8 cellular contexts compared by ENCODE assay signal in the genomic region with DNA sequence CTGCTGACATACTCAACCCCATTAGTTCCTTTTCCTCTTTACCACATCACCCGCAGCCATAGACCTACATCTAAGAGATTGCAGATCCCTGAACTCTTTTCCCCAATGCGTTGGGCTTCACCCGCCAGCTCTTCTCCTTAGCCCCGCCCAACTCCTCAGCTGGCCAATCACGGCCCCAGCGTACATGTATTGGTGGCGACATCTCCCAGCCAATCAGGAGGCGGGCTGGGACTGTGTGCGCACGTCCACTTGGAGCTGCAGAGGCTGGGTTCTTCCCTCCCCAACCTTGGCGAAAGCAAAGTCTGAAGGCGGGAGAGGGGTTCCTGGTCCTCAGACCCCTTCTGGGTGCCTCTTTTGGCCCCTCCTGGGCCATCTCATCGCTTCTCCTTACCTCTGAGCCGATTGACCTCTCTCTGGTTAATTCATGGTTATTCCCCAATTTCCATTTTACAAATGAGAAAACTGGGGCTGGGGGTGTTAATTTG. TPM values are rescaled to one million over a fixed set of nuclear protein-coding genes. Genes with fewer than 3 reads are reported as not detected.
DNase-seq lines count a peak whose midpoint lies in the region; ATAC-seq and TF ChIP-seq lines count a peak whose summit lies in the region.

No MANE protein-coding gene starts in this region.

- peak overlapping the region; percentile 91 for H3K27ac Mint-ChIP-seq in activated T-helper 1 cell treated with anti-CD3 and anti-CD28 coated beads, Interleukin-12 subunit alpha, Interleukin-12 subunit beta, Interleukin-2, Interleukin-4 antibody, amounts not matched to agents 30 ng/mL and 10 ng/mL and 1 ng/mL, durations not matched to agents 14 hours and 24 hours and 36 hours
- H3K27ac Mint-ChIP-seq in naive thymus-derived CD4-positive, alpha-beta T cell: peak overlapping the region; percentile 82 to 99 (median 92)
- peak overlapping the region; percentile 74 for H3K27ac Mint-ChIP-seq in stimulated activated memory B cell treated with anti-CD40 and anti-IgM and Interleukin-4, amounts not matched to agents 10 μg/mL and 1 μg/mL and 100 μg/mL, for 72 hours

- H3K36me3 Mint-ChIP-seq in activated T-helper 1 cell treated with anti-CD3 and anti-CD28 coated beads, Interleukin-12 subunit alpha, Interleukin-12 subunit beta, Interleukin-2, Interleukin-4 antibody, amounts not matched to agents 30 ng/mL and 10 ng/mL and 1 ng/mL, durations not matched to agents 14 hours and 24 hours and 36 hours (ENCODE audit: low read depth): peaks cover 9% of the 10 kb centered on the region
- H3K36me3 Mint-ChIP-seq in naive thymus-derived CD4-positive, alpha-beta T cell: peaks cover 0 to 5% (median 0%) of the 10 kb centered on the region in 5 donors
- H3K36me3 Mint-ChIP-seq in stimulated activated memory B cell treated with anti-CD40 and anti-IgM and Interleukin-4, amounts not matched to agents 10 μg/mL and 1 μg/mL and 100 μg/mL, for 72 hours: no peaks in the 10 kb centered on the region

- ATAC-seq in HG03060 (IDR thresholded peaks at IDR 0.05; ENCODE audit: low read depth, unreplicated experiment): peak; percentile 96
- ATAC-seq in naive thymus-derived CD4-positive, alpha-beta T cell: peak; percentile 100
- ATAC-seq in stimulated activated memory B cell treated with anti-CD40 and anti-IgM and Interleukin-4, amounts not matched to agents 10 μg/mL and 1 μg/mL and 100 μg/mL, for 72 hours: peak; percentile 100

- no peaks in the 10 kb centered on the region for H3K36me3 ChIP-seq in naive thymus-derived CD4-positive, alpha-beta T cell (ENCODE audit: control insufficient read depth in 2 of 3, insufficient read depth in 3 of 3, low read length in 3 of 3)

- peak overlapping the region; percentile 76 for H3K27ac ChIP-seq in naive thymus-derived CD4-positive, alpha-beta T cell (ENCODE audit: low read depth, low read length)

- no peak for TF ChIP-seq CTCF in fibroblast of mammary gland (conservative IDR thresholded peaks at IDR 0.05; ENCODE audit: control insufficient read depth, insufficient read depth, low read depth, low read length)

- intact Hi-C loops in activated T-helper 1 cell treated with anti-CD3 and anti-CD28 coated beads, Interleukin-12 subunit alpha, Interleukin-12 subunit beta, Interleukin-2, Interleukin-4 antibody, amounts not matched to agents 30 ng/mL and 10 ng/mL and 1 ng/mL, durations not matched to agents 14 hours and 24 hours and 36 hours (cut with micrococcal nuclease): loop anchor here (1.0 to 10.0 kb wide), 6 partner anchors 11 to 1154 kb away; a partner anchor contains a TSS
- intact Hi-C loops in naive thymus-derived CD4-positive, alpha-beta T cell (cut with micrococcal nuclease): loop anchor here (1.0 to 5.0 kb wide), 5 partner anchors 11 to 148 kb away; a partner anchor contains a TSS

- H3K27me3 ChIP-seq in naive thymus-derived CD4-positive, alpha-beta T cell (ENCODE audit: control insufficient read depth in 2 of 2, insufficient read depth in 2 of 2, low read length in 2 of 2): no peaks in the 10 kb centered on the region

- POLR2A ChIA-PET in naive thymus-derived CD4-positive, alpha-beta T cell (lab: Charles Lee): interaction anchor here (0.7 to 1.6 kb wide), 4 partner anchors 10 to 171 kb away, joined by 3 to 18 read pairs (median 3); a partner anchor contains a TSS

- H3K9me3 Mint-ChIP-seq in activated T-helper 1 cell treated with anti-CD3 and anti-CD28 coated beads, Interleukin-12 subunit alpha, Interleukin-12 subunit beta, Interleukin-2, Interleukin-4 antibody, amounts not matched to agents 30 ng/mL and 10 ng/mL and 1 ng/mL, durations not matched to agents 14 hours and 24 hours and 36 hours: no peaks in the 10 kb centered on the region
- H3K9me3 Mint-ChIP-seq in naive thymus-derived CD4-positive, alpha-beta T cell: peaks cover 0 to 1% (median 0%) of the 10 kb centered on the region in 11 donors
- H3K9me3 Mint-ChIP-seq in stimulated activated memory B cell treated with anti-CD40 and anti-IgM and Interleukin-4, amounts not matched to agents 10 μg/mL and 1 μg/mL and 100 μg/mL, for 72 hours: no peaks in the 10 kb centered on the region

- peaks cover 47% of the 10 kb centered on the region for H3K4me1 Mint-ChIP-seq in activated T-helper 1 cell treated with anti-CD3 and anti-CD28 coated beads, Interleukin-12 subunit alpha, Interleukin-12 subunit beta, Interleukin-2, Interleukin-4 antibody, amounts not matched to agents 30 ng/mL and 10 ng/mL and 1 ng/mL, durations not matched to agents 14 hours and 24 hours and 36 hours (ENCODE audit: low read depth)
- H3K4me1 Mint-ChIP-seq in naive thymus-derived CD4-positive, alpha-beta T cell: peaks cover 20 to 42% (median 29%) of the 10 kb centered on the region in 7 donors
- H3K4me1 Mint-ChIP-seq in stimulated activated memory B cell treated with anti-CD40 and anti-IgM and Interleukin-4, amounts not matched to agents 10 μg/mL and 1 μg/mL and 100 μg/mL, for 72 hours: peaks cover 27% of the 10 kb centered on the region

- DNase-seq in NCI-H510A treated with DMSO at 0.1 percent for 48 hours (lab: John Stamatoyannopoulos, UW) (peak; percentile 21), NCI-H510A (lab: John Stamatoyannopoulos, UW) (no peak), NOMO-1 (lab: John Stamatoyannopoulos, UW; ENCODE audit: unreplicated experiment in 2 of 2) (peak; percentile 53 to 77), fibroblast of mammary gland (ENCODE audit: low read depth) (peak; percentile 52)
- peak; percentile 86 for DNase-seq in activated T-helper 1 cell treated with anti-CD3 and anti-CD28 coated beads, Interleukin-12 subunit alpha, Interleukin-12 subunit beta, Interleukin-2, Interleukin-4 antibody, amounts not matched to agents 30 ng/mL and 10 ng/mL and 1 ng/mL, durations not matched to agents 14 hours and 24 hours and 36 hours (ENCODE audit: low spot score)
- peak; percentile 71 to 94 (median 86) for DNase-seq in naive thymus-derived CD4-positive, alpha-beta T cell

- peaks cover 5 to 9% of the 10 kb centered on the region in 2 donors for H3K4me1 ChIP-seq in naive thymus-derived CD4-positive, alpha-beta T cell (ENCODE audit: control insufficient read depth in 2 of 2, insufficient read depth in 2 of 2, low read length in 2 of 2)

- H3K9me3 ChIP-seq in naive thymus-derived CD4-positive, alpha-beta T cell (ENCODE audit: control insufficient read depth in 2 of 3, low read length in 3 of 3): no peaks in the 10 kb centered on the region

- CTCF ChIA-PET in naive thymus-derived CD4-positive, alpha-beta T cell (lab: Charles Lee): interaction anchor here (1.2 to 1.5 kb wide), 4 partner anchors 11 to 36 kb away, joined by 3 to 5 read pairs (median 4); a partner anchor contains a TSS

- no peaks in the 10 kb centered on the region for H3K27me3 Mint-ChIP-seq in activated T-helper 1 cell treated with anti-CD3 and anti-CD28 coated beads, Interleukin-12 subunit alpha, Interleukin-12 subunit beta, Interleukin-2, Interleukin-4 antibody, amounts not matched to agents 30 ng/mL and 10 ng/mL and 1 ng/mL, durations not matched to agents 14 hours and 24 hours and 36 hours (ENCODE audit: insufficient read depth)
- no peaks in the 10 kb centered on the region for H3K27me3 Mint-ChIP-seq in naive thymus-derived CD4-positive, alpha-beta T cell
- no peaks in the 10 kb centered on the region for H3K27me3 Mint-ChIP-seq in stimulated activated memory B cell treated with anti-CD40 and anti-IgM and Interleukin-4, amounts not matched to agents 10 μg/mL and 1 μg/mL and 100 μg/mL, for 72 hours

- H3K4me3 Mint-ChIP-seq in activated T-helper 1 cell treated with anti-CD3 and anti-CD28 coated beads, Interleukin-12 subunit alpha, Interleukin-12 subunit beta, Interleukin-2, Interleukin-4 antibody, amounts not matched to agents 30 ng/mL and 10 ng/mL and 1 ng/mL, durations not matched to agents 14 hours and 24 hours and 36 hours: peak overlapping the region; percentile 78
- peak overlapping the region; percentile 81 to 97 (median 90) for H3K4me3 Mint-ChIP-seq in naive thymus-derived CD4-positive, alpha-beta T cell
- peak overlapping the region; percentile 81 for H3K4me3 Mint-ChIP-seq in stimulated activated memory B cell treated with anti-CD40 and anti-IgM and Interleukin-4, amounts not matched to agents 10 μg/mL and 1 μg/mL and 100 μg/mL, for 72 hours

- no peak overlapping the region for H3K4me3 ChIP-seq in fibroblast of mammary gland (ENCODE audit: control insufficient read depth, low read depth, low read length)
- peak overlapping the region; percentile 72 for H3K4me3 ChIP-seq in naive thymus-derived CD4-positive, alpha-beta T cell (ENCODE audit: low read length)

RNA-seq across cellular contexts. Expression of a gene that starts 11.0 kb away (rescaled TPM):
- total RNA-seq in activated T-helper 1 cell treated with anti-CD3 and anti-CD28 coated beads, Interleukin-12 subunit alpha, Interleukin-12 subunit beta, Interleukin-2, Interleukin-4 antibody, amounts not matched to agents 30 ng/mL and 10 ng/mL and 1 ng/mL, durations not matched to agents 14 hours and 24 hours and 36 hours: 29.9 and 30.4 TPM in 2 replicates
- 10 to 100 TPM in 2 of 5 experiments, 1 to 10 TPM in 3; 3.3 to 22.3 (median 9.4) TPM for total RNA-seq in naive thymus-derived CD4-positive, alpha-beta T cell
- polyA plus RNA-seq in naive thymus-derived CD4-positive, alpha-beta T cell: 1 to 10 TPM in 1 of 2 donors, under 1 TPM in 1; 0.18 to 5.7 TPM

RNA-seq across cellular contexts. Expression of a gene that starts 28.0 kb away (rescaled TPM):
- total RNA-seq in activated T-helper 1 cell treated with anti-CD3 and anti-CD28 coated beads, Interleukin-12 subunit alpha, Interleukin-12 subunit beta, Interleukin-2, Interleukin-4 antibody, amounts not matched to agents 30 ng/mL and 10 ng/mL and 1 ng/mL, durations not matched to agents 14 hours and 24 hours and 36 hours: 0.29 TPM in 1 of 2 replicates, not detected in the other
- not detected for total RNA-seq in naive thymus-derived CD4-positive, alpha-beta T cell
- not detected for polyA plus RNA-seq in naive thymus-derived CD4-positive, alpha-beta T cell
